2 cellular contexts compared by ENCODE assay signal in the genomic region with DNA sequence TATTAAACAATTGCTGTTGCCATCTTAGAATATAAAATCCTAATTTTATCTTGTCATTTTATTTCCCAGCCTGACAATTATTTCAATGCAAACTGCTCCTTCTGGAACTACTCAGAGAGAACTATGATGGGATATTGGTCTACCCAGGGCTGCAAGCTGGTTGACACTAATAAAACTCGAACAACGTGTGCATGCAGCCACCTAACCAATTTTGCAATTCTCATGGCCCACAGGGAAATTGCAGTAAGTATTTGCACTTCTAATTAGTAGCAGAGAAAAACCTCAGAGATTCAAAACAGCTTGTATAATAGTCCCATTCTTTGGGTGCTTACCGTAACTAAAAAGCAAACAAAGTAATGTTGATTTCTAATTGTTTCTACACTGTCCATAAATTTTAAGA.
TF ChIP-seq lines count a peak whose summit lies in the region.

No MANE protein-coding gene starts in this region.

TF ChIP-seq in GM23338, 12 proteins besides CTCF, POLR2A, EP300 and RAD21 (continued from another document):
- TF ChIP-seq, protein P1, sequence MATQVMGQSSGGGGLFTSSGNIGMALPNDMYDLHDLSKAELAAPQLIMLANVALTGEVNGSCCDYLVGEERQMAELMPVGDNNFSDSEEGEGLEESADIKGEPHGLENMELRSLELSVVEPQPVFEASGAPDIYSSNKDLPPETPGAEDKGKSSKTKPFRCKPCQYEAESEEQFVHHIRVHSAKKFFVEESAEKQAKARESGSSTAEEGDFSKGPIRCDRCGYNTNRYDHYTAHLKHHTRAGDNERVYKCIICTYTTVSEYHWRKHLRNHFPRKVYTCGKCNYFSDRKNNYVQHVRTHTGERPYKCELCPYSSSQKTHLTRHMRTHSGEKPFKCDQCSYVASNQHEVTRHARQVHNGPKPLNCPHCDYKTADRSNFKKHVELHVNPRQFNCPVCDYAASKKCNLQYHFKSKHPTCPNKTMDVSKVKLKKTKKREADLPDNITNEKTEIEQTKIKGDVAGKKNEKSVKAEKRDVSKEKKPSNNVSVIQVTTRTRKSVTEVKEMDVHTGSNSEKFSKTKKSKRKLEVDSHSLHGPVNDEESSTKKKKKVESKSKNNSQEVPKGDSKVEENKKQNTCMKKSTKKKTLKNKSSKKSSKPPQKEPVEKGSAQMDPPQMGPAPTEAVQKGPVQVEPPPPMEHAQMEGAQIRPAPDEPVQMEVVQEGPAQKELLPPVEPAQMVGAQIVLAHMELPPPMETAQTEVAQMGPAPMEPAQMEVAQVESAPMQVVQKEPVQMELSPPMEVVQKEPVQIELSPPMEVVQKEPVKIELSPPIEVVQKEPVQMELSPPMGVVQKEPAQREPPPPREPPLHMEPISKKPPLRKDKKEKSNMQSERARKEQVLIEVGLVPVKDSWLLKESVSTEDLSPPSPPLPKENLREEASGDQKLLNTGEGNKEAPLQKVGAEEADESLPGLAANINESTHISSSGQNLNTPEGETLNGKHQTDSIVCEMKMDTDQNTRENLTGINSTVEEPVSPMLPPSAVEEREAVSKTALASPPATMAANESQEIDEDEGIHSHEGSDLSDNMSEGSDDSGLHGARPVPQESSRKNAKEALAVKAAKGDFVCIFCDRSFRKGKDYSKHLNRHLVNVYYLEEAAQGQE (IDR thresholded peaks at IDR 0.05; ENCODE audit: unreplicated experiment), result no peak
- TF ChIP-seq CREB1 (CRISPR knock-in tag; IDR thresholded peaks at IDR 0.05; ENCODE audit: low read depth) (no peak), EZH2 (IDR thresholded peaks at IDR 0.05; ENCODE audit: low read depth, unreplicated experiment) (no peak), EZH2phosphoT487 (IDR thresholded peaks at IDR 0.05; ENCODE audit: unreplicated experiment) (no peak), ZNF114 (CRISPR knock-in tag; IDR thresholded peaks at IDR 0.05) (no peak), POLR2AphosphoS5 (IDR thresholded peaks at IDR 0.05; ENCODE audit: low read depth) (no peak), JUNB (IDR thresholded peaks at IDR 0.05; ENCODE audit: unreplicated experiment) (no peak), STAT1 (IDR thresholded peaks at IDR 0.05; ENCODE audit: unreplicated experiment) (no peak), NANOG (IDR thresholded peaks at IDR 0.05; ENCODE audit: borderline replicate concordance) (no peak)
- TF ChIP-seq, protein P2, sequence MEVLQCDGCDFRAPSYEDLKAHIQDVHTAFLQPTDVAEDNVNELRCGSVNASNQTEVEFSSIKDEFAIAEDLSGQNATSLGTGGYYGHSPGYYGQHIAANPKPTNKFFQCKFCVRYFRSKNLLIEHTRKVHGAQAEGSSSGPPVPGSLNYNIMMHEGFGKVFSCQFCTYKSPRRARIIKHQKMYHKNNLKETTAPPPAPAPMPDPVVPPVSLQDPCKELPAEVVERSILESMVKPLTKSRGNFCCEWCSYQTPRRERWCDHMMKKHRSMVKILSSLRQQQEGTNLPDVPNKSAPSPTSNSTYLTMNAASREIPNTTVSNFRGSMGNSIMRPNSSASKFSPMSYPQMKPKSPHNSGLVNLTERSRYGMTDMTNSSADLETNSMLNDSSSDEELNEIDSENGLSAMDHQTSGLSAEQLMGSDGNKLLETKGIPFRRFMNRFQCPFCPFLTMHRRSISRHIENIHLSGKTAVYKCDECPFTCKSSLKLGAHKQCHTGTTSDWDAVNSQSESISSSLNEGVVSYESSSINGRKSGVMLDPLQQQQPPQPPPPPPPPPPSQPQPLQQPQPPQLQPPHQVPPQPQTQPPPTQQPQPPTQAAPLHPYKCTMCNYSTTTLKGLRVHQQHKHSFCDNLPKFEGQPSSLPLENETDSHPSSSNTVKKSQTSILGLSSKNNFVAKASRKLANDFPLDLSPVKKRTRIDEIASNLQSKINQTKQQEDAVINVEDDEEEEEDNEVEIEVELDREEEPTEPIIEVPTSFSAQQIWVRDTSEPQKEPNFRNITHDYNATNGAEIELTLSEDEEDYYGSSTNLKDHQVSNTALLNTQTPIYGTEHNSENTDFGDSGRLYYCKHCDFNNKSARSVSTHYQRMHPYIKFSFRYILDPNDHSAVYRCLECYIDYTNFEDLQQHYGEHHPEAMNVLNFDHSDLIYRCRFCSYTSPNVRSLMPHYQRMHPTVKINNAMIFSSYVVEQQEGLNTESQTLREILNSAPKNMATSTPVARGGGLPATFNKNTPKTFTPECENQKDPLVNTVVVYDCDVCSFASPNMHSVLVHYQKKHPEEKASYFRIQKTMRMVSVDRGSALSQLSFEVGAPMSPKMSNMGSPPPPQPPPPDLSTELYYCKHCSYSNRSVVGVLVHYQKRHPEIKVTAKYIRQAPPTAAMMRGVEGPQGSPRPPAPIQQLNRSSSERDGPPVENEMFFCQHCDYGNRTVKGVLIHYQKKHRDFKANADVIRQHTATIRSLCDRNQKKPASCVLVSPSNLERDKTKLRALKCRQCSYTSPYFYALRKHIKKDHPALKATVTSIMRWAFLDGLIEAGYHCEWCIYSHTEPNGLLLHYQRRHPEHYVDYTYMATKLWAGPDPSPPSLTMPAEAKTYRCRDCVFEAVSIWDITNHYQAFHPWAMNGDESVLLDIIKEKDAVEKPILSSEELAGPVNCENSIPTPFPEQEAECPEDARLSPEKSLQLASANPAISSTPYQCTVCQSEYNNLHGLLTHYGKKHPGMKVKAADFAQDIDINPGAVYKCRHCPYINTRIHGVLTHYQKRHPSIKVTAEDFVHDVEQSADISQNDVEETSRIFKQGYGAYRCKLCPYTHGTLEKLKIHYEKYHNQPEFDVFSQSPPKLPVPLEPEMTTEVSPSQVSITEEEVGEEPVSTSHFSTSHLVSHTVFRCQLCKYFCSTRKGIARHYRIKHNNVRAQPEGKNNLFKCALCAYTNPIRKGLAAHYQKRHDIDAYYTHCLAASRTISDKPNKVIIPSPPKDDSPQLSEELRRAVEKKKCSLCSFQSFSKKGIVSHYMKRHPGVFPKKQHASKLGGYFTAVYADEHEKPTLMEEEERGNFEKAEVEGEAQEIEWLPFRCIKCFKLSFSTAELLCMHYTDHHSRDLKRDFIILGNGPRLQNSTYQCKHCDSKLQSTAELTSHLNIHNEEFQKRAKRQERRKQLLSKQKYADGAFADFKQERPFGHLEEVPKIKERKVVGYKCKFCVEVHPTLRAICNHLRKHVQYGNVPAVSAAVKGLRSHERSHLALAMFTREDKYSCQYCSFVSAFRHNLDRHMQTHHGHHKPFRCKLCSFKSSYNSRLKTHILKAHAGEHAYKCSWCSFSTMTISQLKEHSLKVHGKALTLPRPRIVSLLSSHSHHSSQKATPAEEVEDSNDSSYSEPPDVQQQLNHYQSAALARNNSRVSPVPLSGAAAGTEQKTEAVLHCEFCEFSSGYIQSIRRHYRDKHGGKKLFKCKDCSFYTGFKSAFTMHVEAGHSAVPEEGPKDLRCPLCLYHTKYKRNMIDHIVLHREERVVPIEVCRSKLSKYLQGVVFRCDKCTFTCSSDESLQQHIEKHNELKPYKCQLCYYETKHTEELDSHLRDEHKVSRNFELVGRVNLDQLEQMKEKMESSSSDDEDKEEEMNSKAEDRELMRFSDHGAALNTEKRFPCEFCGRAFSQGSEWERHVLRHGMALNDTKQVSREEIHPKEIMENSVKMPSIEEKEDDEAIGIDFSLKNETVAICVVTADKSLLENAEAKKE (CRISPR knock-in tag; IDR thresholded peaks at IDR 0.05), result no peak

TF ChIP-seq in SK-N-SH treated with all-trans-retinoic acid at 6 μM for 48 hours, 23 proteins besides CTCF, POLR2A, EP300 and RAD21:
- TF ChIP-seq, protein P3, sequence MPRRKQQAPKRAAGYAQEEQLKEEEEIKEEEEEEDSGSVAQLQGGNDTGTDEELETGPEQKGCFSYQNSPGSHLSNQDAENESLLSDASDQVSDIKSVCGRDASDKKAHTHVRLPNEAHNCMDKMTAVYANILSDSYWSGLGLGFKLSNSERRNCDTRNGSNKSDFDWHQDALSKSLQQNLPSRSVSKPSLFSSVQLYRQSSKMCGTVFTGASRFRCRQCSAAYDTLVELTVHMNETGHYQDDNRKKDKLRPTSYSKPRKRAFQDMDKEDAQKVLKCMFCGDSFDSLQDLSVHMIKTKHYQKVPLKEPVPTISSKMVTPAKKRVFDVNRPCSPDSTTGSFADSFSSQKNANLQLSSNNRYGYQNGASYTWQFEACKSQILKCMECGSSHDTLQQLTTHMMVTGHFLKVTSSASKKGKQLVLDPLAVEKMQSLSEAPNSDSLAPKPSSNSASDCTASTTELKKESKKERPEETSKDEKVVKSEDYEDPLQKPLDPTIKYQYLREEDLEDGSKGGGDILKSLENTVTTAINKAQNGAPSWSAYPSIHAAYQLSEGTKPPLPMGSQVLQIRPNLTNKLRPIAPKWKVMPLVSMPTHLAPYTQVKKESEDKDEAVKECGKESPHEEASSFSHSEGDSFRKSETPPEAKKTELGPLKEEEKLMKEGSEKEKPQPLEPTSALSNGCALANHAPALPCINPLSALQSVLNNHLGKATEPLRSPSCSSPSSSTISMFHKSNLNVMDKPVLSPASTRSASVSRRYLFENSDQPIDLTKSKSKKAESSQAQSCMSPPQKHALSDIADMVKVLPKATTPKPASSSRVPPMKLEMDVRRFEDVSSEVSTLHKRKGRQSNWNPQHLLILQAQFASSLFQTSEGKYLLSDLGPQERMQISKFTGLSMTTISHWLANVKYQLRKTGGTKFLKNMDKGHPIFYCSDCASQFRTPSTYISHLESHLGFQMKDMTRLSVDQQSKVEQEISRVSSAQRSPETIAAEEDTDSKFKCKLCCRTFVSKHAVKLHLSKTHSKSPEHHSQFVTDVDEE (CRISPR knock-in tag; IDR thresholded peaks at IDR 0.05), result no peak
- TF ChIP-seq CSDC2 (CRISPR knock-in tag; IDR thresholded peaks at IDR 0.05), result no peak
- TF ChIP-seq ZFP30 (CRISPR knock-in tag; IDR thresholded peaks at IDR 0.05), result no peak
- TF ChIP-seq ZFP3 (CRISPR knock-in tag; IDR thresholded peaks at IDR 0.05), result no peak
- TF ChIP-seq PPARA (CRISPR knock-in tag; IDR thresholded peaks at IDR 0.05; ENCODE audit: borderline replicate concordance), result no peak
- TF ChIP-seq SNAI2 (CRISPR knock-in tag; IDR thresholded peaks at IDR 0.05), result no peak
- TF ChIP-seq ZNF70 (CRISPR knock-in tag; IDR thresholded peaks at IDR 0.05), result no peak
- TF ChIP-seq TCF4 (CRISPR knock-in tag; IDR thresholded peaks at IDR 0.05; ENCODE audit: borderline replicate concordance), result no peak
- TF ChIP-seq, protein P4, sequence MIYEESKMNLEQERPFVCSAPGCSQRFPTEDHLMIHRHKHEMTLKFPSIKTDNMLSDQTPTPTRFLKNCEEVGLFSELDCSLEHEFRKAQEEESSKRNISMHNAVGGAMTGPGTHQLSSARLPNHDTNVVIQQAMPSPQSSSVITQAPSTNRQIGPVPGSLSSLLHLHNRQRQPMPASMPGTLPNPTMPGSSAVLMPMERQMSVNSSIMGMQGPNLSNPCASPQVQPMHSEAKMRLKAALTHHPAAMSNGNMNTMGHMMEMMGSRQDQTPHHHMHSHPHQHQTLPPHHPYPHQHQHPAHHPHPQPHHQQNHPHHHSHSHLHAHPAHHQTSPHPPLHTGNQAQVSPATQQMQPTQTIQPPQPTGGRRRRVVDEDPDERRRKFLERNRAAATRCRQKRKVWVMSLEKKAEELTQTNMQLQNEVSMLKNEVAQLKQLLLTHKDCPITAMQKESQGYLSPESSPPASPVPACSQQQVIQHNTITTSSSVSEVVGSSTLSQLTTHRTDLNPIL (CRISPR knock-in tag; IDR thresholded peaks at IDR 0.05; ENCODE audit: low read depth), result no peak
- TF ChIP-seq, protein P5, sequence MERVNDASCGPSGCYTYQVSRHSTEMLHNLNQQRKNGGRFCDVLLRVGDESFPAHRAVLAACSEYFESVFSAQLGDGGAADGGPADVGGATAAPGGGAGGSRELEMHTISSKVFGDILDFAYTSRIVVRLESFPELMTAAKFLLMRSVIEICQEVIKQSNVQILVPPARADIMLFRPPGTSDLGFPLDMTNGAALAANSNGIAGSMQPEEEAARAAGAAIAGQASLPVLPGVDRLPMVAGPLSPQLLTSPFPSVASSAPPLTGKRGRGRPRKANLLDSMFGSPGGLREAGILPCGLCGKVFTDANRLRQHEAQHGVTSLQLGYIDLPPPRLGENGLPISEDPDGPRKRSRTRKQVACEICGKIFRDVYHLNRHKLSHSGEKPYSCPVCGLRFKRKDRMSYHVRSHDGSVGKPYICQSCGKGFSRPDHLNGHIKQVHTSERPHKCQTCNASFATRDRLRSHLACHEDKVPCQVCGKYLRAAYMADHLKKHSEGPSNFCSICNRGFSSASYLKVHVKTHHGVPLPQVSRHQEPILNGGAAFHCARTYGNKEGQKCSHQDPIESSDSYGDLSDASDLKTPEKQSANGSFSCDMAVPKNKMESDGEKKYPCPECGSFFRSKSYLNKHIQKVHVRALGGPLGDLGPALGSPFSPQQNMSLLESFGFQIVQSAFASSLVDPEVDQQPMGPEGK (CRISPR knock-in tag; IDR thresholded peaks at IDR 0.05; ENCODE audit: borderline replicate concordance), result no peak
- no peak for TF ChIP-seq ISL1 (CRISPR knock-in tag; IDR thresholded peaks at IDR 0.05)
- no peak for TF ChIP-seq ZC3H10 (CRISPR knock-in tag; IDR thresholded peaks at IDR 0.05)
- TF ChIP-seq TOX (CRISPR knock-in tag; IDR thresholded peaks at IDR 0.05; ENCODE audit: borderline replicate concordance), result no peak
- TF ChIP-seq, protein P6, sequence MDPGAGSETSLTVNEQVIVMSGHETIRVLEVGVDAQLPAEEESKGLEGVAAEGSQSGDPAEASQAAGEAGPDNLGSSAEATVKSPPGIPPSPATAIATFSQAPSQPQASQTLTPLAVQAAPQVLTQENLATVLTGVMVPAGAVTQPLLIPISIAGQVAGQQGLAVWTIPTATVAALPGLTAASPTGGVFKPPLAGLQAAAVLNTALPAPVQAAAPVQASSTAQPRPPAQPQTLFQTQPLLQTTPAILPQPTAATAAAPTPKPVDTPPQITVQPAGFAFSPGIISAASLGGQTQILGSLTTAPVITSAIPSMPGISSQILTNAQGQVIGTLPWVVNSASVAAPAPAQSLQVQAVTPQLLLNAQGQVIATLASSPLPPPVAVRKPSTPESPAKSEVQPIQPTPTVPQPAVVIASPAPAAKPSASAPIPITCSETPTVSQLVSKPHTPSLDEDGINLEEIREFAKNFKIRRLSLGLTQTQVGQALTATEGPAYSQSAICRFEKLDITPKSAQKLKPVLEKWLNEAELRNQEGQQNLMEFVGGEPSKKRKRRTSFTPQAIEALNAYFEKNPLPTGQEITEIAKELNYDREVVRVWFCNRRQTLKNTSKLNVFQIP (CRISPR knock-in tag; IDR thresholded peaks at IDR 0.05; ENCODE audit: borderline replicate concordance, low read depth), result no peak
- TF ChIP-seq RARB (CRISPR knock-in tag; IDR thresholded peaks at IDR 0.05), result no peak
- no peak for TF ChIP-seq ZNF565 (CRISPR knock-in tag; conservative IDR thresholded peaks at IDR 0.05; ENCODE audit: low read depth)
TF ChIP-seq in SK-N-SH treated with all-trans-retinoic acid at 6 μM for 48 hours: peak in this region for 0.
